8 cellular contexts compared by ENCODE assay signal in genomic region chr14:102775855-102776760, GRCh38. TPM values are rescaled to one million over a fixed set of nuclear protein-coding genes. Genes with fewer than 3 reads are reported as not detected.
DNase-seq lines count a peak whose midpoint lies in the region; ATAC-seq and TF ChIP-seq lines count a peak whose summit lies in the region.

No MANE protein-coding gene starts in this region.

- peak overlapping the region; percentile 52 to 91 (median 78) for H3K27ac Mint-ChIP-seq in brain

- H3K4me1 ChIP-seq in liver (ENCODE audit: control insufficient read depth in 4 of 4, insufficient read depth in 4 of 4, low read length in 3 of 4) (peaks cover 0 to 14% (median 9%) of the 10 kb centered on the region in 4 donors), thoracic aorta (ENCODE audit: control insufficient read depth in 1 of 2, low read depth in 2 of 2) (peaks cover 17 to 20% of the 10 kb centered on the region in 2 donors)

- H3K27me3 ChIP-seq in liver (ENCODE audit: control insufficient read depth in 4 of 4, insufficient read depth in 4 of 4, low read length in 3 of 4) (no peaks in the 10 kb centered on the region), thoracic aorta (replicated peaks; ENCODE audit: insufficient read depth) (no peaks in the 10 kb centered on the region)

- peak; percentile 46 for ATAC-seq in thoracic aorta (ENCODE audit: insufficient number of reproducible peaks, low FRiP score, low read depth)

- H3K9ac ChIP-seq in liver (ENCODE audit: low read depth in 1 of 2, low read length in 2 of 2): no peak overlapping the region

- peaks cover 35% of the 10 kb centered on the region for H3K27me3 Mint-ChIP-seq in brain

- no peak for TF ChIP-seq RAD21 in liver (IDR thresholded peaks at IDR 0.05)

- H3K9me3 Mint-ChIP-seq in brain: peaks cover 0 to 2% (median 0%) of the 10 kb centered on the region in 5 experiments

- WGBS in liver: 93% methylated on average over 22 of the region's 22 CpGs

- no peaks in the 10 kb centered on the region for H3K36me3 Mint-ChIP-seq in brain

- H3K9me3 ChIP-seq in liver (ENCODE audit: control insufficient read depth in 4 of 4, low read length in 3 of 4) (no peaks in the 10 kb centered on the region), thoracic aorta (no peaks in the 10 kb centered on the region)

- DNase-seq in EL (peak; percentile 78), NCI-H226 (peak; percentile 80), thoracic aorta (ENCODE audit: low spot score) (no peak), NCI-H446 (lab: John Stamatoyannopoulos, UW) (no peak), SKM-1 (lab: John Stamatoyannopoulos, UW; ENCODE audit: unreplicated experiment) (no peak)
- no peak for DNase-seq in activated CD4-positive, CD25-positive, alpha-beta regulatory T cell treated with anti-CD3 and anti-CD28 coated beads, Interleukin-2, amount 50 U/mL, for 72 hours

- H3K36me3 ChIP-seq in liver (ENCODE audit: control insufficient read depth in 4 of 4, insufficient read depth in 3 of 4, low read depth in 1 of 4, low read length in 3 of 4): no peaks in the 10 kb centered on the region
- H3K36me3 ChIP-seq in thoracic aorta: no peaks in the 10 kb centered on the region

- peak overlapping the region; percentile 76 to 87 (median 79) for H3K4me3 Mint-ChIP-seq in brain

- H3K4me3 ChIP-seq in liver (ENCODE audit: low read depth in 1 of 3, low read length in 3 of 3): no peak overlapping the region
- peak overlapping the region; percentile 63 for H3K4me3 ChIP-seq in thoracic aorta

- H3K27ac ChIP-seq in liver (ENCODE audit: low read depth in 1 of 2, low read length in 2 of 2) (peak overlapping the region; percentile 26 to 82), thoracic aorta (peak overlapping the region; percentile 63 to 84)

- TF ChIP-seq CTCF in brain (conservative IDR thresholded peaks at IDR 0.05) (no peak), liver (IDR thresholded peaks at IDR 0.05; ENCODE audit: low read depth, low read length, missing input control) (no peak), thoracic aorta (IDR thresholded peaks at IDR 0.05) (no peak)

- H3K4me1 Mint-ChIP-seq in brain: peaks cover 35% of the 10 kb centered on the region

TF ChIP-seq in liver, 16 proteins besides CTCF, POLR2A, EP300 and RAD21:
- no peak for TF ChIP-seq FOXA2 (IDR thresholded peaks at IDR 0.05)
- TF ChIP-seq FOXA1 (IDR thresholded peaks at IDR 0.05): no peak
- no peak for TF ChIP-seq MAX (IDR thresholded peaks at IDR 0.05)
- no peak for TF ChIP-seq TAF1 (conservative IDR thresholded peaks at IDR 0.05)
- TF ChIP-seq SP1 (IDR thresholded peaks at IDR 0.05): no peak
- no peak for TF ChIP-seq GABPA (IDR thresholded peaks at IDR 0.05 in 1 of 2, conservative IDR thresholded peaks at IDR 0.05 in 1 of 2)
- no peak for TF ChIP-seq REST (IDR thresholded peaks at IDR 0.05)
- TF ChIP-seq YY1 (IDR thresholded peaks at IDR 0.05): no peak
- no peak for TF ChIP-seq ZBTB33 (IDR thresholded peaks at IDR 0.05)
- no peak for TF ChIP-seq NR2F2 (IDR thresholded peaks at IDR 0.05)
- TF ChIP-seq HNF4A (conservative IDR thresholded peaks at IDR 0.05): no peak
- no peak for TF ChIP-seq JUND (IDR thresholded peaks at IDR 0.05)
- no peak for TF ChIP-seq HNF4G (IDR thresholded peaks at IDR 0.05)
- TF ChIP-seq ATF3 (IDR thresholded peaks at IDR 0.05): no peak

RNA-seq across cellular contexts. Expression of gene TRAF3, which starts 1.1 kb away (rescaled TPM):
- polyA plus RNA-seq in brain (ENCODE audit: insufficient read depth, low read depth, low replicate concordance) (5.6 TPM), liver (1 to 10 TPM; 2.1 to 3.3 TPM)
- total RNA-seq in liver (10 to 100 TPM in 1 of 2 donors, 1 to 10 TPM in 1; 7.1 to 12.0 TPM), thoracic aorta (10 to 100 TPM; 14.5 to 28.7 TPM)

Comparison
In these comparisons a context has a peak if more than half of its experiments do, and no peak if none do; other contexts are left out.
1. DNase-seq: peak in EL (single experiment) and NCI-H226 (single experiment); none in thoracic aorta (single experiment), NCI-H446 (0 of 2), activated CD4-positive, CD25-positive, alpha-beta regulatory T cell treated with anti-CD3 and anti-CD28 coated beads, Interleukin-2, amount 50 U/mL, for 72 hours (single experiment) and SKM-1 (single experiment).